In the genomic region with DNA sequence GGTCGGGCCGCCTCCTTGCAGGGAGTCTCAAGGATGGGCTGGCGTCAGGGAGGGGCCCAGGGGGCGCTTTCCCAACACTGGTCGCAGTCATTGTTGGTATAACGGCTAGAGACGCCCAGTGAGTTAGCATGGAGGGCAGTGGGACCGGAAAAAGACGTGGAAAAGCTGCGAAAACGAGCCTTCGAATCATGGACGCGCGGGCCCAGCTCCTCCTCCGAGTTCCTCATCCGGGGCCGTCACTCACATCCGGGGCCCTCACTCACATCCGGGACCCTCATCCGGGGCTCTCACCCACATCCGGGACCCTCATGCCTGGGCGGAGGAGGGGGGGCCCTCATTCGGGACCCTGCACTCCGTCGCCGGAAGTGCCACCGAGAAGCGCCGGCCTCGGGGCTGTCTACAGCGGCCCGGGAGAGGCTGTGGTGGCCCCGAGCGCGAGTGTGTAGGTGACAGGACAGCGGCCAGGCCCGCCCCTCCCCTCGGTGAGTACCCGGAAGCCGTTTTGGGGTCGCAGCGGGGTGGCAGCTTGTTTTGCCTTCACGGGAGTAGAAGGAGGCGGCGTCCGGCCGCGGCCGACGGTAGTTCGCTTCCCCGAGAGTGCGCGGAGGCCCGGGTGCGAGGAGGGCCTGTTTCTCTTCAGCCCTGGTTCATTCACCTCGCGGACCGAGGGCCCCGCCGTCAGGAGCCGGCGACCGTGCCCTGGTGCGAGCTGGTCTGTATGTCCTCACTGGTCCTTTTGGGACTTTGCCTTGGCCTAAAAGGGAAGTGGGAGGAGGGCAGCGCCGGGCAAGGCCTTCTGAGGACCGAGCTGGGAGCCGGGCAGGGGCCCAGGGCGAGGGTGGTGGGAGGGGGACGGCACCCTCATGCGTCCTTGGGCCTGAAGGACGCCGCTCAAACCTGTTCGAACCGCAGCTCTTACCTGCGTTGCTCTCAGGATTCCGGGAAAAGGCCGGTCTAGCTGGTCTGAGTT, we compare ENCODE assay signal across 1 cellular context.
TF ChIP-seq lines count a peak whose summit lies in the region.

A gene with protein sequence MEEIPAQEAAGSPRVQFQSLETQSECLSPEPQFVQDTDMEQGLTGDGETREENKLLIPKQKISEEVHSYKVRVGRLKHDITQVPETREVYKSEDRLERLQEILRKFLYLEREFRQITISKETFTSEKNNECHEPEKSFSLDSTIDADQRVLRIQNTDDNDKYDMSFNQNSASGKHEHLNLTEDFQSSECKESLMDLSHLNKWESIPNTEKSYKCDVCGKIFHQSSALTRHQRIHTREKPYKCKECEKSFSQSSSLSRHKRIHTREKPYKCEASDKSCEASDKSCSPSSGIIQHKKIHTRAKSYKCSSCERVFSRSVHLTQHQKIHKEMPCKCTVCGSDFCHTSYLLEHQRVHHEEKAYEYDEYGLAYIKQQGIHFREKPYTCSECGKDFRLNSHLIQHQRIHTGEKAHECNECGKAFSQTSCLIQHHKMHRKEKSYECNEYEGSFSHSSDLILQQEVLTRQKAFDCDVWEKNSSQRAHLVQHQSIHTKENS (plus strand): TSS at position 337 of the 970 bp plus-strand sequence. CDS start 1,918 bp downstream, outside the sequence.

TF ChIP-seq in GM12878, 131 proteins besides CTCF, POLR2A, EP300 and RAD21 (continued from another document and continues in another):
- TF ChIP-seq, protein P1, sequence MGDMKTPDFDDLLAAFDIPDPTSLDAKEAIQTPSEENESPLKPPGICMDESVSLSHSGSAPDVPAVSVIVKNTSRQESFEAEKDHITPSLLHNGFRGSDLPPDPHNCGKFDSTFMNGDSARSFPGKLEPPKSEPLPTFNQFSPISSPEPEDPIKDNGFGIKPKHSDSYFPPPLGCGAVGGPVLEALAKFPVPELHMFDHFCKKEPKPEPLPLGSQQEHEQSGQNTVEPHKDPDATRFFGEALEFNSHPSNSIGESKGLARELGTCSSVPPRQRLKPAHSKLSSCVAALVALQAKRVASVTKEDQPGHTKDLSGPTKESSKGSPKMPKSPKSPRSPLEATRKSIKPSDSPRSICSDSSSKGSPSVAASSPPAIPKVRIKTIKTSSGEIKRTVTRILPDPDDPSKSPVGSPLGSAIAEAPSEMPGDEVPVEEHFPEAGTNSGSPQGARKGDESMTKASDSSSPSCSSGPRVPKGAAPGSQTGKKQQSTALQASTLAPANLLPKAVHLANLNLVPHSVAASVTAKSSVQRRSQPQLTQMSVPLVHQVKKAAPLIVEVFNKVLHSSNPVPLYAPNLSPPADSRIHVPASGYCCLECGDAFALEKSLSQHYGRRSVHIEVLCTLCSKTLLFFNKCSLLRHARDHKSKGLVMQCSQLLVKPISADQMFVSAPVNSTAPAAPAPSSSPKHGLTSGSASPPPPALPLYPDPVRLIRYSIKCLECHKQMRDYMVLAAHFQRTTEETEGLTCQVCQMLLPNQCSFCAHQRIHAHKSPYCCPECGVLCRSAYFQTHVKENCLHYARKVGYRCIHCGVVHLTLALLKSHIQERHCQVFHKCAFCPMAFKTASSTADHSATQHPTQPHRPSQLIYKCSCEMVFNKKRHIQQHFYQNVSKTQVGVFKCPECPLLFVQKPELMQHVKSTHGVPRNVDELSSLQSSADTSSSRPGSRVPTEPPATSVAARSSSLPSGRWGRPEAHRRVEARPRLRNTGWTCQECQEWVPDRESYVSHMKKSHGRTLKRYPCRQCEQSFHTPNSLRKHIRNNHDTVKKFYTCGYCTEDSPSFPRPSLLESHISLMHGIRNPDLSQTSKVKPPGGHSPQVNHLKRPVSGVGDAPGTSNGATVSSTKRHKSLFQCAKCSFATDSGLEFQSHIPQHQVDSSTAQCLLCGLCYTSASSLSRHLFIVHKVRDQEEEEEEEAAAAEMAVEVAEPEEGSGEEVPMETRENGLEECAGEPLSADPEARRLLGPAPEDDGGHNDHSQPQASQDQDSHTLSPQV (IDR thresholded peaks at IDR 0.05), result no peak
- TF ChIP-seq JUND (IDR thresholded peaks at IDR 0.05; ENCODE audit: low read depth, low read length), result no peak
- no peak for TF ChIP-seq ZNF622 (IDR thresholded peaks at IDR 0.05)
- 0 out of 2 replicates have a peak, but pooled peaks have one; percentile 62 for TF ChIP-seq TARDBP (IDR thresholded peaks at IDR 0.05; ENCODE audit: borderline replicate concordance)
- TF ChIP-seq RCOR1 (conservative IDR thresholded peaks at IDR 0.05; ENCODE audit: low read depth, low read length), result peak; percentile 75; the same call in 1 of the 2 replicates
- no peak for TF ChIP-seq TCF3 (IDR thresholded peaks at IDR 0.05; ENCODE audit: borderline replicate concordance, insufficient read depth, low read depth, low read length)
- TF ChIP-seq LARP7 (IDR thresholded peaks at IDR 0.05), result peak; percentile 29; the same call in 1 of the 2 replicates
- no peak for TF ChIP-seq HDAC2 (IDR thresholded peaks at IDR 0.05)
- no peak for TF ChIP-seq TBL1XR1 (IDR thresholded peaks at IDR 0.05; ENCODE audit: low read depth, low read length)
- TF ChIP-seq, protein P2, sequence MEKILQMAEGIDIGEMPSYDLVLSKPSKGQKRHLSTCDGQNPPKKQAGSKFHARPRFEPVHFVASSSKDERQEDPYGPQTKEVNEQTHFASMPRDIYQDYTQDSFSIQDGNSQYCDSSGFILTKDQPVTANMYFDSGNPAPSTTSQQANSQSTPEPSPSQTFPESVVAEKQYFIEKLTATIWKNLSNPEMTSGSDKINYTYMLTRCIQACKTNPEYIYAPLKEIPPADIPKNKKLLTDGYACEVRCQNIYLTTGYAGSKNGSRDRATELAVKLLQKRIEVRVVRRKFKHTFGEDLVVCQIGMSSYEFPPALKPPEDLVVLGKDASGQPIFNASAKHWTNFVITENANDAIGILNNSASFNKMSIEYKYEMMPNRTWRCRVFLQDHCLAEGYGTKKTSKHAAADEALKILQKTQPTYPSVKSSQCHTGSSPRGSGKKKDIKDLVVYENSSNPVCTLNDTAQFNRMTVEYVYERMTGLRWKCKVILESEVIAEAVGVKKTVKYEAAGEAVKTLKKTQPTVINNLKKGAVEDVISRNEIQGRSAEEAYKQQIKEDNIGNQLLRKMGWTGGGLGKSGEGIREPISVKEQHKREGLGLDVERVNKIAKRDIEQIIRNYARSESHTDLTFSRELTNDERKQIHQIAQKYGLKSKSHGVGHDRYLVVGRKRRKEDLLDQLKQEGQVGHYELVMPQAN (conservative IDR thresholded peaks at IDR 0.05), result peak; percentile 89
- peak; percentile 29 for TF ChIP-seq BACH1 (IDR thresholded peaks at IDR 0.05; ENCODE audit: borderline replicate concordance)
- TF ChIP-seq ZBED1 (IDR thresholded peaks at IDR 0.05; ENCODE audit: borderline replicate concordance), result no peak
- no peak for TF ChIP-seq SIX5 (IDR thresholded peaks at IDR 0.05; ENCODE audit: low read depth, low read length, severe bottlenecking)
- no peak for TF ChIP-seq CHD4 (IDR thresholded peaks at IDR 0.05)
- no peak for TF ChIP-seq STAT3 (IDR thresholded peaks at IDR 0.05; ENCODE audit: low read depth, low read length)
- peak; percentile 90 for TF ChIP-seq NR2C1 (IDR thresholded peaks at IDR 0.05)
- no peak for TF ChIP-seq CBX3 (IDR thresholded peaks at IDR 0.05; ENCODE audit: borderline replicate concordance, low read depth)
- TF ChIP-seq, protein P3, sequence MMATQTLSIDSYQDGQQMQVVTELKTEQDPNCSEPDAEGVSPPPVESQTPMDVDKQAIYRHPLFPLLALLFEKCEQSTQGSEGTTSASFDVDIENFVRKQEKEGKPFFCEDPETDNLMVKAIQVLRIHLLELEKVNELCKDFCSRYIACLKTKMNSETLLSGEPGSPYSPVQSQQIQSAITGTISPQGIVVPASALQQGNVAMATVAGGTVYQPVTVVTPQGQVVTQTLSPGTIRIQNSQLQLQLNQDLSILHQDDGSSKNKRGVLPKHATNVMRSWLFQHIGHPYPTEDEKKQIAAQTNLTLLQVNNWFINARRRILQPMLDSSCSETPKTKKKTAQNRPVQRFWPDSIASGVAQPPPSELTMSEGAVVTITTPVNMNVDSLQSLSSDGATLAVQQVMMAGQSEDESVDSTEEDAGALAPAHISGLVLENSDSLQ (IDR thresholded peaks at IDR 0.05), result peak; percentile 96
- peak; percentile 92 for TF ChIP-seq POLR2AphosphoS2 (IDR thresholded peaks at IDR 0.05; ENCODE audit: low read depth, low read length)
- peak; percentile 35 for TF ChIP-seq SMAD1 (IDR thresholded peaks at IDR 0.05; ENCODE audit: low read depth, partially characterized antibody)
- TF ChIP-seq, protein P4, sequence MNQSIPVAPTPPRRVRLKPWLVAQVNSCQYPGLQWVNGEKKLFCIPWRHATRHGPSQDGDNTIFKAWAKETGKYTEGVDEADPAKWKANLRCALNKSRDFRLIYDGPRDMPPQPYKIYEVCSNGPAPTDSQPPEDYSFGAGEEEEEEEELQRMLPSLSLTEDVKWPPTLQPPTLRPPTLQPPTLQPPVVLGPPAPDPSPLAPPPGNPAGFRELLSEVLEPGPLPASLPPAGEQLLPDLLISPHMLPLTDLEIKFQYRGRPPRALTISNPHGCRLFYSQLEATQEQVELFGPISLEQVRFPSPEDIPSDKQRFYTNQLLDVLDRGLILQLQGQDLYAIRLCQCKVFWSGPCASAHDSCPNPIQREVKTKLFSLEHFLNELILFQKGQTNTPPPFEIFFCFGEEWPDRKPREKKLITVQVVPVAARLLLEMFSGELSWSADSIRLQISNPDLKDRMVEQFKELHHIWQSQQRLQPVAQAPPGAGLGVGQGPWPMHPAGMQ (IDR thresholded peaks at IDR 0.05; ENCODE audit: borderline replicate concordance), result no peak
- TF ChIP-seq, protein P5, sequence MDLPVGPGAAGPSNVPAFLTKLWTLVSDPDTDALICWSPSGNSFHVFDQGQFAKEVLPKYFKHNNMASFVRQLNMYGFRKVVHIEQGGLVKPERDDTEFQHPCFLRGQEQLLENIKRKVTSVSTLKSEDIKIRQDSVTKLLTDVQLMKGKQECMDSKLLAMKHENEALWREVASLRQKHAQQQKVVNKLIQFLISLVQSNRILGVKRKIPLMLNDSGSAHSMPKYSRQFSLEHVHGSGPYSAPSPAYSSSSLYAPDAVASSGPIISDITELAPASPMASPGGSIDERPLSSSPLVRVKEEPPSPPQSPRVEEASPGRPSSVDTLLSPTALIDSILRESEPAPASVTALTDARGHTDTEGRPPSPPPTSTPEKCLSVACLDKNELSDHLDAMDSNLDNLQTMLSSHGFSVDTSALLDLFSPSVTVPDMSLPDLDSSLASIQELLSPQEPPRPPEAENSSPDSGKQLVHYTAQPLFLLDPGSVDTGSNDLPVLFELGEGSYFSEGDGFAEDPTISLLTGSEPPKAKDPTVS (IDR thresholded peaks at IDR 0.05; ENCODE audit: low read depth, low read length), result no peak
- TF ChIP-seq, protein P6, sequence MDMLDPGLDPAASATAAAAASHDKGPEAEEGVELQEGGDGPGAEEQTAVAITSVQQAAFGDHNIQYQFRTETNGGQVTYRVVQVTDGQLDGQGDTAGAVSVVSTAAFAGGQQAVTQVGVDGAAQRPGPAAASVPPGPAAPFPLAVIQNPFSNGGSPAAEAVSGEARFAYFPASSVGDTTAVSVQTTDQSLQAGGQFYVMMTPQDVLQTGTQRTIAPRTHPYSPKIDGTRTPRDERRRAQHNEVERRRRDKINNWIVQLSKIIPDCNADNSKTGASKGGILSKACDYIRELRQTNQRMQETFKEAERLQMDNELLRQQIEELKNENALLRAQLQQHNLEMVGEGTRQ (IDR thresholded peaks at IDR 0.05; ENCODE audit: borderline replicate concordance, low read depth, low read length), result no peak
- TF ChIP-seq, protein P7, sequence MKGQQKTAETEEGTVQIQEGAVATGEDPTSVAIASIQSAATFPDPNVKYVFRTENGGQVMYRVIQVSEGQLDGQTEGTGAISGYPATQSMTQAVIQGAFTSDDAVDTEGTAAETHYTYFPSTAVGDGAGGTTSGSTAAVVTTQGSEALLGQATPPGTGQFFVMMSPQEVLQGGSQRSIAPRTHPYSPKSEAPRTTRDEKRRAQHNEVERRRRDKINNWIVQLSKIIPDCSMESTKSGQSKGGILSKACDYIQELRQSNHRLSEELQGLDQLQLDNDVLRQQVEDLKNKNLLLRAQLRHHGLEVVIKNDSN (IDR thresholded peaks at IDR 0.05; ENCODE audit: borderline replicate concordance, extremely low read length, insufficient read depth, low read depth, low read length), result no peak
- TF ChIP-seq CEBPB (IDR thresholded peaks at IDR 0.05; ENCODE audit: borderline replicate concordance in 1 of 2, low read depth in 2 of 2, low read length in 2 of 2), result no peak
- TF ChIP-seq, protein P8, sequence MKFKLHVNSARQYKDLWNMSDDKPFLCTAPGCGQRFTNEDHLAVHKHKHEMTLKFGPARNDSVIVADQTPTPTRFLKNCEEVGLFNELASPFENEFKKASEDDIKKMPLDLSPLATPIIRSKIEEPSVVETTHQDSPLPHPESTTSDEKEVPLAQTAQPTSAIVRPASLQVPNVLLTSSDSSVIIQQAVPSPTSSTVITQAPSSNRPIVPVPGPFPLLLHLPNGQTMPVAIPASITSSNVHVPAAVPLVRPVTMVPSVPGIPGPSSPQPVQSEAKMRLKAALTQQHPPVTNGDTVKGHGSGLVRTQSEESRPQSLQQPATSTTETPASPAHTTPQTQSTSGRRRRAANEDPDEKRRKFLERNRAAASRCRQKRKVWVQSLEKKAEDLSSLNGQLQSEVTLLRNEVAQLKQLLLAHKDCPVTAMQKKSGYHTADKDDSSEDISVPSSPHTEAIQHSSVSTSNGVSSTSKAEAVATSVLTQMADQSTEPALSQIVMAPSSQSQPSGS (IDR thresholded peaks at IDR 0.05; ENCODE audit: low read length), result no peak
- peak; percentile 74 for TF ChIP-seq IKZF1 (conservative IDR thresholded peaks at IDR 0.05)
- peak; percentile 51; the same call in 1 of the 3 replicates for TF ChIP-seq POU2F2 (IDR thresholded peaks at IDR 0.05; ENCODE audit: borderline replicate concordance, low read depth, low read length)
- no peak for TF ChIP-seq PAX8 (IDR thresholded peaks at IDR 0.05)
- TF ChIP-seq DPF2 (IDR thresholded peaks at IDR 0.05), result no peak; the same call in none of the 2 replicates
- TF ChIP-seq POLR2AphosphoS5 (IDR thresholded peaks at IDR 0.05; ENCODE audit: low read length), result peak; percentile 95
- peak; percentile 99 for TF ChIP-seq SREBF1 (IDR thresholded peaks at IDR 0.05; ENCODE audit: low read length)
- TF ChIP-seq, protein P9, sequence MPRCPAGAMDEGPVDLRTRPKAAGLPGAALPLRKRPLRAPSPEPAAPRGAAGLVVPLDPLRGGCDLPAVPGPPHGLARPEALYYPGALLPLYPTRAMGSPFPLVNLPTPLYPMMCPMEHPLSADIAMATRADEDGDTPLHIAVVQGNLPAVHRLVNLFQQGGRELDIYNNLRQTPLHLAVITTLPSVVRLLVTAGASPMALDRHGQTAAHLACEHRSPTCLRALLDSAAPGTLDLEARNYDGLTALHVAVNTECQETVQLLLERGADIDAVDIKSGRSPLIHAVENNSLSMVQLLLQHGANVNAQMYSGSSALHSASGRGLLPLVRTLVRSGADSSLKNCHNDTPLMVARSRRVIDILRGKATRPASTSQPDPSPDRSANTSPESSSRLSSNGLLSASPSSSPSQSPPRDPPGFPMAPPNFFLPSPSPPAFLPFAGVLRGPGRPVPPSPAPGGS (IDR thresholded peaks at IDR 0.05; ENCODE audit: borderline replicate concordance, insufficient read depth, low read depth, low read length, poor library complexity, severe bottlenecking), result peak; percentile 7
- TF ChIP-seq BRCA1 (IDR thresholded peaks at IDR 0.05; ENCODE audit: low read depth, low read length), result no peak
- TF ChIP-seq NR2F1 (conservative IDR thresholded peaks at IDR 0.05), result peak; percentile 69; the same call in 1 of the 2 replicates
- no peak for TF ChIP-seq ZNF24 (IDR thresholded peaks at IDR 0.05)
- TF ChIP-seq KLF5 (IDR thresholded peaks at IDR 0.05; ENCODE audit: partially characterized antibody), result no peak
- TF ChIP-seq SP1 (IDR thresholded peaks at IDR 0.05; ENCODE audit: low read depth, low read length), result no peak
- TF ChIP-seq ZNF217 (IDR thresholded peaks at IDR 0.05), result no peak
- TF ChIP-seq JUNB (IDR thresholded peaks at IDR 0.05), result no peak
- TF ChIP-seq SMC3 (IDR thresholded peaks at IDR 0.05; ENCODE audit: borderline replicate concordance, low read length), result no peak
- no peak for TF ChIP-seq ZZZ3 (IDR thresholded peaks at IDR 0.05; ENCODE audit: control insufficient read depth, insufficient read length, low read depth)
- TF ChIP-seq KDM1A (IDR thresholded peaks at IDR 0.05; ENCODE audit: borderline replicate concordance), result no peak
